ENCODE assay signal across 8 cellular contexts in the genomic region with DNA sequence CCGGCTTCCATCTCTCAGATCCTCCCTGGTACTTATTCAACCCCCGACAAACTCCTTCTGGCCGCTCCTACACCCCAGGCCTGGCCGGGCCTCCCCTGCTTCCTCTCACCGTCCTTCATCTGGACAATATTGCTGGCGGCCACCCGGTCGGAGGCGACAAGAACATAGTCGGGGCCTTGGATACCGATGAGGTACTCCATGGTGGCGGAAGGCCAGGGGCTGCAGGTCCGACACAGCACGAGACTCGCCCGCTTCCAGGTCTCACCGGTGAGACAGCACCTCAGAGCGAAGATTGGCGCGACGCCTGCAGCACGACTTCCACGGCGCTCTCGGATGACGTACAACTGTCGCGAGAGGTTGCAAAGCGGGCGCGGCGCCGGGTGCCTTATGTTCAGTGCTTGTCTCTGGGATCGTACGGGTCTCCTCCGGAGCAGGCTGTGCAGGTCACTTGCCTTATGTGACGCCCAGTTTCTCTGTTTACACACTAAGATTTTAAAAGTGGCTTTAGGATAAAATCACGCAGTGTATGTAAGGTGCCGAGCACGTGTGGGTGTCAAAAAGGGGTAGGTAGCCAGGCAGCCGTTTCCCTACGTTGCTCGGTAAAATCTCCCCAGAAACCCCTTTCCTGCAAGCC.
DNase-seq lines count a peak whose midpoint lies in the region; ATAC-seq lines count a peak whose summit lies in the region.

PSMB2 (minus strand) TSS at position 294 of the 634 bp plus-strand sequence; CDS start at position 200, 94 bp downstream.

- peaks cover 23% of the 10 kb centered on the region for H3K4me1 Mint-ChIP-seq in dendritic cell treated with granulocyte-macrophage colony-stimulating factor and Interleukin-4, amounts not matched to agents 40 ng/mL and 50 ng/mL, for 4 days (ENCODE audit: low read depth)

- peak within 1 kb of the TSS; percentile 90 for H3K4me3 Mint-ChIP-seq in dendritic cell treated with granulocyte-macrophage colony-stimulating factor and Interleukin-4, amounts not matched to agents 40 ng/mL and 50 ng/mL, for 4 days

- intact Hi-C loops in dendritic cell treated with granulocyte-macrophage colony-stimulating factor and Interleukin-4, amounts not matched to agents 40 ng/mL and 50 ng/mL, for 4 days (cut with micrococcal nuclease) = loop anchor here (1.0 kb wide), 1 partner anchor 77 kb away; the partner anchor contains the start of gene C1orf216

- ATAC-seq in GM19372 (IDR thresholded peaks at IDR 0.05; ENCODE audit: low read depth, unreplicated experiment) (peak; percentile 93), HG03565 (IDR thresholded peaks at IDR 0.05; ENCODE audit: unreplicated experiment) (peak; percentile 75)

- H3K36me3 Mint-ChIP-seq in dendritic cell treated with granulocyte-macrophage colony-stimulating factor and Interleukin-4, amounts not matched to agents 40 ng/mL and 50 ng/mL, for 4 days (ENCODE audit: low read depth) = peaks cover 15% of the 10 kb centered on the region

- peaks cover 12% of the 10 kb centered on the region for H3K27me3 Mint-ChIP-seq in dendritic cell treated with granulocyte-macrophage colony-stimulating factor and Interleukin-4, amounts not matched to agents 40 ng/mL and 50 ng/mL, for 4 days

- no peaks in the 10 kb centered on the region for H3K9me3 Mint-ChIP-seq in dendritic cell treated with granulocyte-macrophage colony-stimulating factor and Interleukin-4, amounts not matched to agents 40 ng/mL and 50 ng/mL, for 4 days

- H3K27ac Mint-ChIP-seq in dendritic cell treated with granulocyte-macrophage colony-stimulating factor and Interleukin-4, amounts not matched to agents 40 ng/mL and 50 ng/mL, for 4 days = peak within 1 kb of the TSS; percentile 95

- peak; percentile 49 to 93 (median 88) for DNase-seq in C1 segment of cervical spinal cord (lab: John Stamatoyannopoulos, UW)
- DNase-seq in NCI-H774 (lab: John Stamatoyannopoulos, UW) = peak; percentile 99
- peak; percentile 95 to 97 for DNase-seq in activated CD4-positive, alpha-beta T cell treated with anti-CD3 and anti-CD28 coated beads, Interleukin-2, amount 50 U/mL, for 4 hours
- peak; percentile 99 for DNase-seq in left kidney (ENCODE audit: low read depth, low spot score)
- peak; percentile 96 for DNase-seq in stimulated activated CD4-positive, alpha-beta T cell treated with anti-CD3 and anti-CD28 coated beads, Interleukin-1b, Interleukin-23, amount 100 ng/mL, for 48 hours

Comparison
In these comparisons a context has a peak if more than half of its experiments do, and no peak if none do; other contexts are left out.
1. Peak in every context shown above with its lines: DNase-seq and ATAC-seq.